Comparison of ENCODE assay signal across 8 cellular contexts in genomic region chr11:20363500-20364411, GRCh38. TPM values are rescaled to one million over a fixed set of nuclear protein-coding genes. Genes with fewer than 3 reads are reported as not detected.
A peak's percentile ranks its signal among the peaks of the same experiment; 100 is the strongest.
DNase-seq lines count a peak whose midpoint lies in the region; ATAC-seq and TF ChIP-seq lines count a peak whose summit lies in the region.

Gene HTATIP2 (plus strand): TSS chr11:20363714. CDS start chr11:20364238, 524 bp downstream.

- peak within 1 kb of the TSS; percentile 86 for H2AFZ ChIP-seq in PC-9

- ATAC-seq in HG03354 (IDR thresholded peaks at IDR 0.05; ENCODE audit: poor library complexity, severe bottlenecking, unreplicated experiment): peak; percentile 96

- H3K36me3 ChIP-seq in PC-9 (ENCODE audit: low read depth): no peaks in the 10 kb centered on the region; the same call in 1 of the 2 replicates
- H3K36me3 ChIP-seq in suprapubic skin: no peaks in the 10 kb centered on the region

- H3K4me2 ChIP-seq in PC-9: peak within 1 kb of the TSS; percentile 90

- TF ChIP-seq EP300 in suprapubic skin (IDR thresholded peaks at IDR 0.05): no peak

- peaks cover 21% of the 10 kb centered on the region for H3F3A ChIP-seq in PC-9 (ENCODE audit: insufficient read depth, low read depth)

- H3K4me3 ChIP-seq in PC-9 (peak within 1 kb of the TSS; percentile 76), suprapubic skin (peak within 1 kb of the TSS; percentile 80)

- POLR2A ChIA-PET in PC-9 (lab: Charles Lee; ENCODE audit: unreplicated experiment): no interaction called here

- H3K27ac ChIP-seq in PC-9 (peak within 1 kb of the TSS; percentile 86), suprapubic skin (peak within 1 kb of the TSS; percentile 91)

- CTCF ChIA-PET in PC-9 (lab: Charles Lee): interaction anchor here (0.5 kb wide), 1 partner anchor 449 kb away, joined by 7 read pairs; no protein-coding TSS in a partner anchor

- peak; percentile 84 for DNase-seq in AG20443 (ENCODE audit: low spot score)
- DNase-seq in PC-9: peak; percentile 40 to 57
- DNase-seq in activated naive CD4-positive, alpha-beta T cell treated with Interleukin-2 at 50 U/mL for 16 hours: peak; percentile 79
- peak; percentile 81 for DNase-seq in globus pallidus (ENCODE audit: low spot score)
- peak in 52 of 56 donors; percentile 15 to 84 (median 63) for DNase-seq in nucleus accumbens (lab: John Stamatoyannopoulos, UW)
- peak; percentile 75 to 82 for DNase-seq in suprapubic skin (ENCODE audit: low spot score in 2 of 2)

- no peaks in the 10 kb centered on the region for H4K20me1 ChIP-seq in PC-9 (ENCODE audit: insufficient read depth)

- no peaks in the 10 kb centered on the region for H3K9me3 ChIP-seq in PC-9 (ENCODE audit: insufficient read depth, low read depth)
- H3K9me3 ChIP-seq in suprapubic skin: no peaks in the 10 kb centered on the region

- TF ChIP-seq POLR2A in GM19099 (IDR thresholded peaks at IDR 0.05; ENCODE audit: extremely low read depth, insufficient read length, low read depth) (peak; percentile 71), suprapubic skin (IDR thresholded peaks at IDR 0.05) (peak in 1 of 2 donors; percentile 27)

- peaks cover 41% of the 10 kb centered on the region for H3K4me1 ChIP-seq in PC-9 (replicated peaks; ENCODE audit: insufficient read depth)
- H3K4me1 ChIP-seq in suprapubic skin: peaks cover 39% of the 10 kb centered on the region

- H3K79me2 ChIP-seq in PC-9 (ENCODE audit: low read depth): peaks cover 33% of the 10 kb centered on the region

- no peak for TF ChIP-seq CTCF in PC-9 (conservative IDR thresholded peaks at IDR 0.05)
- no peak for TF ChIP-seq CTCF in suprapubic skin (IDR thresholded peaks at IDR 0.05)

- WGBS in suprapubic skin: 7% methylated on average over 34 of the region's 71 CpGs

- intact Hi-C loops in PC-9 (cut with micrococcal nuclease; ENCODE audit: unreplicated experiment): loop anchor here (10.0 kb wide), 1 partner anchor 329 kb away; no protein-coding TSS in a partner anchor

- H3K27me3 ChIP-seq in PC-9 (ENCODE audit: insufficient read depth, low read depth) (no peaks in the 10 kb centered on the region), suprapubic skin (no peaks in the 10 kb centered on the region)

- BruUV-seq in PC-9 (replicated peaks; lab: Mats Ljungman, UMichigan): TSS peak; percentile 65

- H3K9me2 ChIP-seq in PC-9 (ENCODE audit: insufficient read depth): no peaks in the 10 kb centered on the region

RNA-seq across cellular contexts. Expression of gene HTATIP2, which starts in this region (rescaled TPM):
- total RNA-seq in PC-9 (2021) (180 and 194 TPM in 2 replicates), suprapubic skin (10 to 100 TPM; 24.9 to 67.6 (median 46.4) TPM)

Comparison
In these comparisons a context has a peak if more than half of its experiments do, and no peak if none do; other contexts are left out.
1. Peak in every context shown above with its lines: DNase-seq, ATAC-seq, H3K4me3 ChIP-seq and H3K27ac ChIP-seq.